Comparison of ENCODE assay signal across 1 cellular context in genomic region chr1:193498088-193498605, GRCh38.
TF ChIP-seq lines count a peak whose summit lies in the region.

No MANE protein-coding gene starts in this region.

TF ChIP-seq in IMR-90, 13 proteins besides CTCF, POLR2A, EP300 and RAD21 (continued from another document):
- TF ChIP-seq ELK1 (IDR thresholded peaks at IDR 0.05; ENCODE audit: borderline replicate concordance, low read depth, low read length): no peak
- no peak for TF ChIP-seq RCOR1 (IDR thresholded peaks at IDR 0.05; ENCODE audit: insufficient replicate concordance, low read length)
- no peak for TF ChIP-seq BHLHE40 (IDR thresholded peaks at IDR 0.05; ENCODE audit: low read depth, low read length)
- no peak for TF ChIP-seq CHD1 (IDR thresholded peaks at IDR 0.05; ENCODE audit: low read depth, low read length)
- no peak for TF ChIP-seq RFX5 (IDR thresholded peaks at IDR 0.05; ENCODE audit: low read depth, low read length)
- no peak for TF ChIP-seq MAZ (IDR thresholded peaks at IDR 0.05; ENCODE audit: borderline replicate concordance, low read depth, low read length)
- TF ChIP-seq USF2 (IDR thresholded peaks at IDR 0.05; ENCODE audit: low read depth, low read length): no peak
- no peak for TF ChIP-seq MXI1 (IDR thresholded peaks at IDR 0.05; ENCODE audit: borderline replicate concordance, low read depth, low read length)
- TF ChIP-seq MAFK (IDR thresholded peaks at IDR 0.05; ENCODE audit: low read depth, low read length): no peak
- no peak for TF ChIP-seq FOS (IDR thresholded peaks at IDR 0.05; ENCODE audit: low read depth, low read length)
